In genomic region chr2:238426568-238427434, GRCh38 we compare ENCODE assay signal across 1 cellular context.
A peak's percentile ranks its signal among the peaks of the same experiment; 100 is the strongest.
TF ChIP-seq lines count a peak whose summit lies in the region.

Gene ASB1 (plus strand): TSS chr2:238426927. CDS start chr2:238427071, 144 bp downstream.

TF ChIP-seq in HEK293, 187 proteins besides CTCF, POLR2A, EP300 and RAD21 (continued from another document and continues in another):
- TF ChIP-seq PRDM2 (tag by site-specific recombination; IDR thresholded peaks at IDR 0.05; ENCODE audit: borderline replicate concordance) (no peak), IKZF3 (tag by site-specific recombination; IDR thresholded peaks at IDR 0.05) (peak; percentile 64), ZSCAN16 (tag by site-specific recombination; IDR thresholded peaks at IDR 0.05) (no peak), ZNF549 (tag by site-specific recombination; IDR thresholded peaks at IDR 0.05) (no peak), ZNF544 (tag by site-specific recombination; IDR thresholded peaks at IDR 0.05) (no peak), ZNF580 (tag by site-specific recombination; IDR thresholded peaks at IDR 0.05) (no peak), ZBTB26 (tag by site-specific recombination; optimal IDR thresholded peaks at IDR 0.05) (peak; percentile 76), KLF16 (tag by site-specific recombination; IDR thresholded peaks at IDR 0.05) (no peak), ZNF473 (tag by site-specific recombination; IDR thresholded peaks at IDR 0.05) (no peak), ZNF830 (tag by site-specific recombination; IDR thresholded peaks at IDR 0.05; ENCODE audit: low read depth) (no peak), ZNF426 (tag by site-specific recombination; IDR thresholded peaks at IDR 0.05) (no peak), SETDB1 (IDR thresholded peaks at IDR 0.05; ENCODE audit: insufficient read length, low read length) (no peak), OVOL3 (tag by site-specific recombination; IDR thresholded peaks at IDR 0.05) (no peak), MYNN (tag by site-specific recombination; IDR thresholded peaks at IDR 0.05; ENCODE audit: borderline replicate concordance) (no peak), SP2 (tag by site-specific recombination; IDR thresholded peaks at IDR 0.05) (peak; percentile 67), ZNF274 (IDR thresholded peaks at IDR 0.05; ENCODE audit: low read length) (no peak), ZNF274 (tag by site-specific recombination; IDR thresholded peaks at IDR 0.05; ENCODE audit: borderline replicate concordance) (no peak), GLI2 (tag by site-specific recombination; IDR thresholded peaks at IDR 0.05; ENCODE audit: borderline replicate concordance, low read depth) (no peak), ZNF610 (tag by site-specific recombination; IDR thresholded peaks at IDR 0.05; ENCODE audit: borderline replicate concordance) (no peak), ZIC2 (tag by site-specific recombination; IDR thresholded peaks at IDR 0.05) (no peak), ZNF157 (tag by site-specific recombination; IDR thresholded peaks at IDR 0.05) (no peak), ZNF621 (tag by site-specific recombination; IDR thresholded peaks at IDR 0.05) (no peak), ZNF354C (tag by site-specific recombination; IDR thresholded peaks at IDR 0.05; ENCODE audit: borderline replicate concordance, low read depth) (no peak), KLF9 (tag by site-specific recombination; IDR thresholded peaks at IDR 0.05; ENCODE audit: low read depth) (peak; percentile 94), SCRT2 (tag by site-specific recombination; IDR thresholded peaks at IDR 0.05) (no peak), ZFHX2 (tag by site-specific recombination; conservative IDR thresholded peaks at IDR 0.05) (peak; percentile 63), HOXC10 (CRISPR knock-in tag; IDR thresholded peaks at IDR 0.05) (no peak), ZNF843 (tag by site-specific recombination; IDR thresholded peaks at IDR 0.05) (no peak), ATF2 (tag by site-specific recombination; IDR thresholded peaks at IDR 0.05; ENCODE audit: low read depth) (no peak), ZNF701 (tag by site-specific recombination; IDR thresholded peaks at IDR 0.05) (no peak), ZSCAN4 (tag by site-specific recombination; IDR thresholded peaks at IDR 0.05) (no peak), INSM2 (tag by site-specific recombination; IDR thresholded peaks at IDR 0.05) (no peak), ZNF37A (tag by site-specific recombination; IDR thresholded peaks at IDR 0.05) (no peak), ZNF785 (tag by site-specific recombination; IDR thresholded peaks at IDR 0.05) (no peak), ZNF214 (tag by site-specific recombination; IDR thresholded peaks at IDR 0.05; ENCODE audit: borderline replicate concordance) (no peak), ZNF19 (tag by site-specific recombination; IDR thresholded peaks at IDR 0.05; ENCODE audit: low read depth) (no peak), HIC1 (tag by site-specific recombination; IDR thresholded peaks at IDR 0.05) (no peak), ZNF280C (tag by site-specific recombination; IDR thresholded peaks at IDR 0.05) (no peak), ZNF585B (tag by site-specific recombination; IDR thresholded peaks at IDR 0.05) (no peak), ZXDB (tag by site-specific recombination; IDR thresholded peaks at IDR 0.05) (peak; percentile 32), REPIN1 (tag by site-specific recombination; IDR thresholded peaks at IDR 0.05; ENCODE audit: low read depth) (no peak), ZNF561 (tag by site-specific recombination; IDR thresholded peaks at IDR 0.05; ENCODE audit: borderline replicate concordance) (peak; percentile 65; the same call in 1 of the 2 replicates), PRDM4 (tag by site-specific recombination; IDR thresholded peaks at IDR 0.05) (no peak), ZNF624 (tag by site-specific recombination; IDR thresholded peaks at IDR 0.05) (no peak), ZNF600 (tag by site-specific recombination; IDR thresholded peaks at IDR 0.05) (no peak), MEIS1 (CRISPR knock-in tag; IDR thresholded peaks at IDR 0.05; ENCODE audit: borderline replicate concordance) (no peak)
